Comparison of ENCODE assay signal across 12 cellular contexts in genomic region chr17:82006468-82007227, GRCh38. TPM values are rescaled to one million over a fixed set of nuclear protein-coding genes. Genes with fewer than 3 reads are reported as not detected.
A peak's percentile ranks its signal among the peaks of the same experiment; 100 is the strongest.
DNase-seq lines count a peak whose midpoint lies in the region; ATAC-seq and TF ChIP-seq lines count a peak whose summit lies in the region.
"Had no signal": no experiment of that assay in that cellular context is flagged by ENCODE, and none has a peak within 500 bp of the region (broad histone marks: within the 10 kb centered on the region; RNA-seq: fewer than 3 reads in every experiment).

No MANE protein-coding gene starts in this region.

- H3K27me3 ChIP-seq in left ventricle myocardium inferior (ENCODE audit: low read depth): no peaks in the 10 kb centered on the region
- H3K27me3 ChIP-seq in ascending aorta: no peaks in the 10 kb centered on the region
- H3K27me3 ChIP-seq in aorta (ENCODE audit: control insufficient read depth in 1 of 2, insufficient read depth in 2 of 2, low read length in 1 of 2): no peaks in the 10 kb centered on the region
- no peaks in the 10 kb centered on the region for H3K27me3 ChIP-seq in naive thymus-derived CD4-positive, alpha-beta T cell (ENCODE audit: control insufficient read depth in 2 of 2, insufficient read depth in 2 of 2, low read length in 2 of 2)

- H3K4me1 ChIP-seq in left ventricle myocardium inferior (peaks cover 61% of the 10 kb centered on the region), ascending aorta (peaks cover 19 to 46% of the 10 kb centered on the region in 2 donors), aorta (ENCODE audit: control insufficient read depth in 1 of 2, insufficient read depth in 2 of 2, low read length in 2 of 2) (no peaks in the 10 kb centered on the region)
- H3K4me1 ChIP-seq in naive thymus-derived CD4-positive, alpha-beta T cell (ENCODE audit: control insufficient read depth in 2 of 2, insufficient read depth in 2 of 2, low read length in 2 of 2): no peaks in the 10 kb centered on the region

- TF ChIP-seq CTCF in left ventricle myocardium inferior (IDR thresholded peaks at IDR 0.05; ENCODE audit: borderline replicate concordance): no peak
- TF ChIP-seq CTCF in ascending aorta (IDR thresholded peaks at IDR 0.05): no peak
- no peak for TF ChIP-seq CTCF in chondrocyte (IDR thresholded peaks at IDR 0.05)

- no peak overlapping the region for H3K27ac Mint-ChIP-seq in chondrocyte (ENCODE audit: unreplicated experiment)
- H3K27ac Mint-ChIP-seq in naive thymus-derived CD4-positive, alpha-beta T cell: no peak overlapping the region
- H3K27ac Mint-ChIP-seq: T-helper 2 cell treated with Interferon-gamma antibody and Interleukin-4, amounts not matched to agents 5 μg/mL and 100 μg/mL, for 36 hours had no signal

- H3K4me3 Mint-ChIP-seq in chondrocyte (ENCODE audit: unreplicated experiment): no peak overlapping the region
- no peak overlapping the region for H3K4me3 Mint-ChIP-seq in naive thymus-derived CD4-positive, alpha-beta T cell
- H3K4me3 Mint-ChIP-seq: T-helper 2 cell treated with Interferon-gamma antibody and Interleukin-4, amounts not matched to agents 5 μg/mL and 100 μg/mL, for 36 hours had no signal

- H3K27ac ChIP-seq in left ventricle myocardium inferior (replicated peaks) (no peak overlapping the region), ascending aorta (peak overlapping the region; percentile 56 to 58), aorta (ENCODE audit: low read depth in 1 of 2, low read length in 2 of 2) (peak overlapping the region in 1 of 2 donors; percentile 2)
- H3K27ac ChIP-seq in naive thymus-derived CD4-positive, alpha-beta T cell (ENCODE audit: low read depth, low read length): no peak overlapping the region

- DNase-seq in left cardiac atrium (peak; percentile 54), left ventricle myocardium inferior (no peak), ascending aorta (ENCODE audit: low spot score in 2 of 2) (peak in 1 of 2 donors; percentile 80), hippocampal formation (lab: John Stamatoyannopoulos, UW) (peak; percentile 32 to 34), aorta (peak; percentile 79 to 90), chondrocyte (ENCODE audit: low spot score) (no peak)
- DNase-seq in naive thymus-derived CD4-positive, alpha-beta T cell: no peak
- DNase-seq: activated CD4-positive, alpha-beta T cell treated with anti-CD3 and anti-CD28 coated beads, Interleukin-2, amount 50 U/mL, for 48 hours; activated effector memory CD4-positive, alpha-beta T cell treated with anti-CD3 and anti-CD28 coated beads, Interleukin-2, amount 50 U/mL, for 16 hours; NCI-H510A had no signal

- H3K9me3 ChIP-seq in left ventricle myocardium inferior (replicated peaks): no peaks in the 10 kb centered on the region
- H3K9me3 ChIP-seq in ascending aorta: no peaks in the 10 kb centered on the region
- no peaks in the 10 kb centered on the region for H3K9me3 ChIP-seq in aorta (ENCODE audit: control insufficient read depth, low read length)
- no peaks in the 10 kb centered on the region for H3K9me3 ChIP-seq in naive thymus-derived CD4-positive, alpha-beta T cell (ENCODE audit: control insufficient read depth in 2 of 3, low read length in 3 of 3)

- ATAC-seq in left cardiac atrium (peak in 1 of 2 donors; percentile 24), aorta (ENCODE audit: low FRiP score) (peak; percentile 36), GM21786 (IDR thresholded peaks at IDR 0.05; ENCODE audit: unreplicated experiment) (no peak)
- ATAC-seq in naive thymus-derived CD4-positive, alpha-beta T cell: no peak

- intact Hi-C loops in left cardiac atrium (cut with DNase I): no loop called here
- intact Hi-C loops in left ventricle myocardium inferior (cut with micrococcal nuclease): no loop called here
- intact Hi-C loops in ascending aorta (cut with DNase I): no loop called here
- intact Hi-C loops in aorta (cut with DNase I): no loop called here
- intact Hi-C loops in naive thymus-derived CD4-positive, alpha-beta T cell (cut with micrococcal nuclease): no loop called here

- CTCF ChIA-PET in naive thymus-derived CD4-positive, alpha-beta T cell (lab: Charles Lee): no interaction called here

- no peaks in the 10 kb centered on the region for H3K36me3 ChIP-seq in left ventricle myocardium inferior
- H3K36me3 ChIP-seq in ascending aorta: no peaks in the 10 kb centered on the region
- H3K36me3 ChIP-seq in aorta (ENCODE audit: control insufficient read depth in 1 of 2, insufficient read depth in 2 of 2, low read length in 1 of 2): no peaks in the 10 kb centered on the region
- H3K36me3 ChIP-seq in naive thymus-derived CD4-positive, alpha-beta T cell (ENCODE audit: control insufficient read depth in 2 of 3, insufficient read depth in 3 of 3, low read length in 3 of 3): peaks cover 0 to 4% (median 0%) of the 10 kb centered on the region in 3 experiments

- H3K4me3 ChIP-seq in left ventricle myocardium inferior (no peak overlapping the region), ascending aorta (peak overlapping the region in 1 of 2 donors; percentile 9), aorta (ENCODE audit: low read length in 2 of 2) (no peak overlapping the region)
- H3K4me3 ChIP-seq in naive thymus-derived CD4-positive, alpha-beta T cell (ENCODE audit: low read length): no peak overlapping the region

- no peaks in the 10 kb centered on the region for H3K9me3 Mint-ChIP-seq in chondrocyte (ENCODE audit: low read depth)
- no peaks in the 10 kb centered on the region for H3K9me3 Mint-ChIP-seq in naive thymus-derived CD4-positive, alpha-beta T cell
- H3K9me3 Mint-ChIP-seq: T-helper 2 cell treated with Interferon-gamma antibody and Interleukin-4, amounts not matched to agents 5 μg/mL and 100 μg/mL, for 36 hours had no signal

- POLR2A ChIA-PET in naive thymus-derived CD4-positive, alpha-beta T cell (lab: Charles Lee): no interaction called here

- H3K4me1 Mint-ChIP-seq in chondrocyte (ENCODE audit: low read depth): peaks cover 18% of the 10 kb centered on the region
- peaks cover 0 to 3% (median 0%) of the 10 kb centered on the region in 7 donors for H3K4me1 Mint-ChIP-seq in naive thymus-derived CD4-positive, alpha-beta T cell

- WGBS in aorta, 2 donors: 27 to 36% methylated on average over 24 of the region's 24 CpGs

- no peaks in the 10 kb centered on the region for H3K27me3 Mint-ChIP-seq in chondrocyte (ENCODE audit: low read depth)
- H3K27me3 Mint-ChIP-seq in naive thymus-derived CD4-positive, alpha-beta T cell: no peaks in the 10 kb centered on the region

- no peaks in the 10 kb centered on the region for H3K36me3 Mint-ChIP-seq in chondrocyte (ENCODE audit: low read depth)
- no peaks in the 10 kb centered on the region for H3K36me3 Mint-ChIP-seq in naive thymus-derived CD4-positive, alpha-beta T cell

RNA-seq across cellular contexts. Expression of gene CENPX, which starts 16.0 kb away (rescaled TPM):
- total RNA-seq in left cardiac atrium (10 to 100 TPM; 27.2 to 37.2 TPM), left ventricle myocardium inferior (26.3 TPM), ascending aorta (41.3 TPM), aorta (10 to 100 TPM; 31.0 to 33.2 TPM), chondrocyte (18.1 to 25.1 TPM (median 19.2 TPM) in 3 replicates)
- 100 to 1,000 TPM; 109 TPM for polyA plus RNA-seq in aorta
- total RNA-seq in naive thymus-derived CD4-positive, alpha-beta T cell: 10 to 100 TPM; 25.5 to 71.8 (median 31.8) TPM
- polyA plus RNA-seq in naive thymus-derived CD4-positive, alpha-beta T cell: 10 to 100 TPM; 62.3 to 72.7 TPM

RNA-seq across cellular contexts. Expression of gene LRRC45, which starts 16.5 kb away (rescaled TPM):
- total RNA-seq in left cardiac atrium: 1 to 10 TPM; 3.7 to 7.9 TPM
- 4.3 TPM for total RNA-seq in left ventricle myocardium inferior
- total RNA-seq in ascending aorta: 2.0 TPM
- 1 to 10 TPM; 4.3 to 10.0 TPM for total RNA-seq in aorta
- polyA plus RNA-seq in aorta: 10 to 100 TPM in 1 of 2 donors, 1 to 10 TPM in 1; 3.1 to 20.1 TPM
- total RNA-seq in chondrocyte: 7.9 to 12.8 TPM (median 8.2 TPM) in 3 replicates
- total RNA-seq in naive thymus-derived CD4-positive, alpha-beta T cell: 10 to 100 TPM in 4 of 5 experiments, 1 to 10 TPM in 1; 9.2 to 39.1 (median 15.0) TPM
- 1 to 10 TPM; 4.1 to 6.3 TPM for polyA plus RNA-seq in naive thymus-derived CD4-positive, alpha-beta T cell

RNA-seq across cellular contexts. Expression of gene RAC3, which starts 24.8 kb away (rescaled TPM):
- 1 to 10 TPM; 3.8 to 4.2 TPM for total RNA-seq in left cardiac atrium
- 0.82 TPM for total RNA-seq in left ventricle myocardium inferior
- not detected for total RNA-seq in ascending aorta
- under 1 TPM in 1 of 2 donors, not detected in 1; 0.57 TPM for total RNA-seq in aorta
- 1 to 10 TPM in 1 of 2 donors, under 1 TPM in 1; 0.63 to 2.8 TPM for polyA plus RNA-seq in aorta
- 14.9 to 32.7 TPM (median 32.3 TPM) in 3 replicates for total RNA-seq in chondrocyte
- 1 to 10 TPM; 1.3 to 8.5 (median 2.1) TPM for total RNA-seq in naive thymus-derived CD4-positive, alpha-beta T cell
- not detected for polyA plus RNA-seq in naive thymus-derived CD4-positive, alpha-beta T cell

RNA-seq across cellular contexts. Expression of gene ASPSCR1, which starts 29.2 kb away (rescaled TPM):
- total RNA-seq in left cardiac atrium (10 to 100 TPM; 16.9 to 24.4 TPM), left ventricle myocardium inferior (27.5 TPM), ascending aorta (45.1 TPM), aorta (10 to 100 TPM; 30.3 to 30.5 TPM), chondrocyte (30.4 to 36.9 TPM (median 36.1 TPM) in 3 replicates)
- 100 to 1,000 TPM in 1 of 2 donors, 10 to 100 TPM in 1; 15.0 to 108 TPM for polyA plus RNA-seq in aorta
- total RNA-seq in naive thymus-derived CD4-positive, alpha-beta T cell: 10 to 100 TPM; 36.4 to 46.7 (median 46.0) TPM
- polyA plus RNA-seq in naive thymus-derived CD4-positive, alpha-beta T cell: 10 to 100 TPM; 24.2 to 36.6 TPM

RNA-seq across cellular contexts. Expression of gene DCXR, which starts 30.8 kb away (rescaled TPM):
- total RNA-seq in left cardiac atrium: 100 to 1,000 TPM; 132 to 161 TPM
- 219 TPM for total RNA-seq in left ventricle myocardium inferior
- 160 TPM for total RNA-seq in ascending aorta
- 10 to 100 TPM; 34.9 to 62.2 TPM for total RNA-seq in aorta
- polyA plus RNA-seq in aorta: 10 to 100 TPM; 80.1 to 81.0 TPM
- total RNA-seq in chondrocyte: 52.8 to 59.8 TPM (median 58.2 TPM) in 3 replicates
- 100 to 1,000 TPM in 1 of 5 experiments, 10 to 100 TPM in 4; 63.0 to 130 (median 83.6) TPM for total RNA-seq in naive thymus-derived CD4-positive, alpha-beta T cell
- polyA plus RNA-seq in naive thymus-derived CD4-positive, alpha-beta T cell: 100 to 1,000 TPM; 164 to 228 TPM

Comparison
In these comparisons a context has a peak if more than half of its experiments do, and no peak if none do; other contexts are left out.
1. DNase-seq: peak in left cardiac atrium (single experiment), hippocampal formation (2 of 2) and aorta (2 of 2); none in left ventricle myocardium inferior (single experiment), chondrocyte (single experiment) and naive thymus-derived CD4-positive, alpha-beta T cell (0 of 9).
2. H3K27ac ChIP-seq: peak in ascending aorta (2 of 2); none in left ventricle myocardium inferior (single experiment) and naive thymus-derived CD4-positive, alpha-beta T cell (single experiment).